Comparison of ENCODE assay signal across 1 cellular context in the genomic region with DNA sequence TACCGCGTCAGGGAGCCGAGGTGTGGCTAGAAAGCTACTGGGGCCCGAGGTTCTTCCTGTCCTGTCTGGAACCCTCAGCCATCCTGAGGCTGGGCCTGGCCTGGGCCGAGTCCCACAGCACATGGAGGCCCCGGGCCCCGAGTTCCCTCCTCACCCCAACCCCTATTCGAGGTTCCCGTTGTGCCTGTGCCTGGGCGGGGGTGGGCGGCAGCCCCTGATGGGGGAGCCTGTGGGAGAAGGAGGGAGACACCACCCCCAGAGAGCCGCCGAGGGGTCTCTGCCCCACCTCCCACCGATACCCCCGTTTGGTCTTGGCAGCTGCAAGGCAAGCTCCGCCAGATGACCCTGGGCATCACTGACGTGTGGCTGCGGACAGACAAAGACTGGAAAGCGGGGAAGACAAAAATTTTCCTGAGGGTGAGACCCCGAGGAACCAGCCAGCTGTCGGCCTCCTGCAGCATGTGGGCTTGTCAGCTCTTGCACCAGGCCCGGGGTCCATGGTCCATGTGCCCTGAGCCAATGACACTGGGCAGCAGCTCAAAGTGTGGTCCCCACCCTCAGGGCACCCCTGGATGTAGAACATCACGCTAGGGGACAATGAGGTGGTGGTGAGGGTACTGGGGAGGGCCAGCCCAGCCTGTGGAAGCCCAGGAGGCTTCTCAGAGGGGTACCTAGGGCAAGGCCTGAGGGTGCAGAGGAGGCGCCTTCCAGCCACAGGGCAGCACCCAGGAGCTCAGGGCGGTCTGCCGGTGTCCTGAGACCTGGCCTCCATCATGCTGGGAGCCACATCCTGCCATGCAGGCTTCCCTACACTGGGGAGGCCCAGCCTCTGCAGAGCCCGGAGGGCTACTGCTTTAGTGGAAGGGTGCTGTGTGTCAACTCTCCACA.
TF ChIP-seq lines count a peak whose summit lies in the region.

No MANE protein-coding gene starts in this region.

TF ChIP-seq in K562, 482 proteins besides CTCF, POLR2A, EP300 and RAD21:
- TF ChIP-seq SRF (CRISPR knock-in tag; IDR thresholded peaks at IDR 0.05), result no peak
- TF ChIP-seq POLR3A (IDR thresholded peaks at IDR 0.05; ENCODE audit: borderline replicate concordance, extremely low read depth, insufficient read depth, insufficient read length), result no peak
- TF ChIP-seq WHSC1 (IDR thresholded peaks at IDR 0.05; ENCODE audit: low read length), result no peak
- no peak for TF ChIP-seq ZBTB1 (CRISPR knock-in tag; IDR thresholded peaks at IDR 0.05; ENCODE audit: borderline replicate concordance, low read depth)
- TF ChIP-seq CHCHD3 (CRISPR knock-in tag; IDR thresholded peaks at IDR 0.05), result no peak
- TF ChIP-seq, protein P1, sequence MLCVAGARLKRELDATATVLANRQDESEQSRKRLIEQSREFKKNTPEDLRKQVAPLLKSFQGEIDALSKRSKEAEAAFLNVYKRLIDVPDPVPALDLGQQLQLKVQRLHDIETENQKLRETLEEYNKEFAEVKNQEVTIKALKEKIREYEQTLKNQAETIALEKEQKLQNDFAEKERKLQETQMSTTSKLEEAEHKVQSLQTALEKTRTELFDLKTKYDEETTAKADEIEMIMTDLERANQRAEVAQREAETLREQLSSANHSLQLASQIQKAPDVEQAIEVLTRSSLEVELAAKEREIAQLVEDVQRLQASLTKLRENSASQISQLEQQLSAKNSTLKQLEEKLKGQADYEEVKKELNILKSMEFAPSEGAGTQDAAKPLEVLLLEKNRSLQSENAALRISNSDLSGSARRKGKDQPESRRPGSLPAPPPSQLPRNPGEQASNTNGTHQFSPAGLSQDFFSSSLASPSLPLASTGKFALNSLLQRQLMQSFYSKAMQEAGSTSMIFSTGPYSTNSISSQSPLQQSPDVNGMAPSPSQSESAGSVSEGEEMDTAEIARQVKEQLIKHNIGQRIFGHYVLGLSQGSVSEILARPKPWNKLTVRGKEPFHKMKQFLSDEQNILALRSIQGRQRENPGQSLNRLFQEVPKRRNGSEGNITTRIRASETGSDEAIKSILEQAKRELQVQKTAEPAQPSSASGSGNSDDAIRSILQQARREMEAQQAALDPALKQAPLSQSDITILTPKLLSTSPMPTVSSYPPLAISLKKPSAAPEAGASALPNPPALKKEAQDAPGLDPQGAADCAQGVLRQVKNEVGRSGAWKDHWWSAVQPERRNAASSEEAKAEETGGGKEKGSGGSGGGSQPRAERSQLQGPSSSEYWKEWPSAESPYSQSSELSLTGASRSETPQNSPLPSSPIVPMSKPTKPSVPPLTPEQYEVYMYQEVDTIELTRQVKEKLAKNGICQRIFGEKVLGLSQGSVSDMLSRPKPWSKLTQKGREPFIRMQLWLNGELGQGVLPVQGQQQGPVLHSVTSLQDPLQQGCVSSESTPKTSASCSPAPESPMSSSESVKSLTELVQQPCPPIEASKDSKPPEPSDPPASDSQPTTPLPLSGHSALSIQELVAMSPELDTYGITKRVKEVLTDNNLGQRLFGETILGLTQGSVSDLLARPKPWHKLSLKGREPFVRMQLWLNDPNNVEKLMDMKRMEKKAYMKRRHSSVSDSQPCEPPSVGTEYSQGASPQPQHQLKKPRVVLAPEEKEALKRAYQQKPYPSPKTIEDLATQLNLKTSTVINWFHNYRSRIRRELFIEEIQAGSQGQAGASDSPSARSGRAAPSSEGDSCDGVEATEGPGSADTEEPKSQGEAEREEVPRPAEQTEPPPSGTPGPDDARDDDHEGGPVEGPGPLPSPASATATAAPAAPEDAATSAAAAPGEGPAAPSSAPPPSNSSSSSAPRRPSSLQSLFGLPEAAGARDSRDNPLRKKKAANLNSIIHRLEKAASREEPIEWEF (CRISPR knock-in tag; IDR thresholded peaks at IDR 0.05), result no peak
- no peak for TF ChIP-seq FOXP1 (CRISPR knock-in tag; IDR thresholded peaks at IDR 0.05)
- TF ChIP-seq PHF20 (IDR thresholded peaks at IDR 0.05; ENCODE audit: partially characterized antibody), result no peak
- TF ChIP-seq BCL6 (CRISPR knock-in tag; IDR thresholded peaks at IDR 0.05), result no peak
- TF ChIP-seq ZFP30 (CRISPR knock-in tag; IDR thresholded peaks at IDR 0.05; ENCODE audit: borderline replicate concordance), result no peak
- TF ChIP-seq, protein P2, sequence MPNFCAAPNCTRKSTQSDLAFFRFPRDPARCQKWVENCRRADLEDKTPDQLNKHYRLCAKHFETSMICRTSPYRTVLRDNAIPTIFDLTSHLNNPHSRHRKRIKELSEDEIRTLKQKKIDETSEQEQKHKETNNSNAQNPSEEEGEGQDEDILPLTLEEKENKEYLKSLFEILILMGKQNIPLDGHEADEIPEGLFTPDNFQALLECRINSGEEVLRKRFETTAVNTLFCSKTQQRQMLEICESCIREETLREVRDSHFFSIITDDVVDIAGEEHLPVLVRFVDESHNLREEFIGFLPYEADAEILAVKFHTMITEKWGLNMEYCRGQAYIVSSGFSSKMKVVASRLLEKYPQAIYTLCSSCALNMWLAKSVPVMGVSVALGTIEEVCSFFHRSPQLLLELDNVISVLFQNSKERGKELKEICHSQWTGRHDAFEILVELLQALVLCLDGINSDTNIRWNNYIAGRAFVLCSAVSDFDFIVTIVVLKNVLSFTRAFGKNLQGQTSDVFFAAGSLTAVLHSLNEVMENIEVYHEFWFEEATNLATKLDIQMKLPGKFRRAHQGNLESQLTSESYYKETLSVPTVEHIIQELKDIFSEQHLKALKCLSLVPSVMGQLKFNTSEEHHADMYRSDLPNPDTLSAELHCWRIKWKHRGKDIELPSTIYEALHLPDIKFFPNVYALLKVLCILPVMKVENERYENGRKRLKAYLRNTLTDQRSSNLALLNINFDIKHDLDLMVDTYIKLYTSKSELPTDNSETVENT (CRISPR knock-in tag; IDR thresholded peaks at IDR 0.05), result no peak
- TF ChIP-seq NBN (IDR thresholded peaks at IDR 0.05; ENCODE audit: low read depth), result no peak
- TF ChIP-seq, protein P3, sequence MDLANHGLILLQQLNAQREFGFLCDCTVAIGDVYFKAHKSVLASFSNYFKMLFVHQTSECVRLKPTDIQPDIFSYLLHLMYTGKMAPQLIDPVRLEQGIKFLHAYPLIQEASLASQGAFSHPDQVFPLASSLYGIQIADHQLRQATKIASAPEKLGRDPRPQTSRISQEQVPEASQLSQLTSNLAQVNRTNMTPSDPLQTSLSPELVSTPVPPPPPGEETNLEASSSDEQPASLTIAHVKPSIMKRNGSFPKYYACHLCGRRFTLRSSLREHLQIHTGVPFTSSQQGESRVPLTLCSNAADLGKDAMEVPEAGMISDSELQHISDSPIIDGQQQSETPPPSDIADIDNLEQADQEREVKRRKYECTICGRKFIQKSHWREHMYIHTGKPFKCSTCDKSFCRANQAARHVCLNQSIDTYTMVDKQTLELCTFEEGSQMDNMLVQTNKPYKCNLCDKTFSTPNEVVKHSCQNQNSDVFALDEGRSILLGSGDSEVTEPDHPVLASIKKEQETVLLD (IDR thresholded peaks at IDR 0.05), result no peak
- no peak for TF ChIP-seq RBM39 (optimal IDR thresholded peaks at IDR 0.05; ENCODE audit: low read depth, low read length)
- TF ChIP-seq SRSF1 (IDR thresholded peaks at IDR 0.05; ENCODE audit: low read depth, low read length), result no peak
- TF ChIP-seq PTTG1 (tag; IDR thresholded peaks at IDR 0.05; ENCODE audit: low read depth), result no peak
- no peak for TF ChIP-seq PRDM10 (IDR thresholded peaks at IDR 0.05; ENCODE audit: partially characterized antibody)
- no peak for TF ChIP-seq RNF2 (IDR thresholded peaks at IDR 0.05)
- no peak for TF ChIP-seq ZNF764 (CRISPR knock-in tag; IDR thresholded peaks at IDR 0.05; ENCODE audit: low read depth)
- no peak for TF ChIP-seq KAT8 (IDR thresholded peaks at IDR 0.05; ENCODE audit: low read depth)
TF ChIP-seq in K562: peak in this region for 0.
